ENCODE assay signal across 22 cellular contexts in the genomic region with DNA sequence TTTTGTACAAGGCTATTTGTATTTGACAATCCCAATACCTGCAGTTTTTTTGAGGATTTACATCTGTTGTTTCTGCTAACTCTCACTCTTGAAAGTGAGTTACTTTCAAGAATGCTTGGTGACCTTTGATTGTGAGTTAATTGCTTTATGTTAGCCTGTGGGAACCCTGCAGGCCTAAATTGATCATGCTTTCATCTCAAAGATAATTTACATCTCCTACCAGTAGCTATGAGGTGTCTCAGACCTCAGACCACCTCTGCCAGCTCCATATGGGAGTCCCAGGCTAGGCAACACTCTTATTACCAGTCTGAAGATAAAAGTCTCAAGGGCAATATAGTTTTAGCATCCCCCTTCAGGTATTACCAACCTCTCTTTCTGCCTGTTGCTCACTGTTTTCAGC.
DNase-seq lines count a peak whose midpoint lies in the region; ATAC-seq lines count a peak whose summit lies in the region.
"Had no signal": no experiment of that assay in that cellular context is flagged by ENCODE, and none has a peak within 500 bp of the region (broad histone marks: within the 10 kb centered on the region; RNA-seq: fewer than 3 reads in every experiment).

No MANE protein-coding gene starts in this region.

- no peak for DNase-seq in activated naive CD8-positive, alpha-beta T cell treated with anti-CD3 and anti-CD28 coated beads, Interleukin-2, amount 50 U/mL, for 24 hours
- DNase-seq in activated naive CD8-positive, alpha-beta T cell treated with anti-CD3 and anti-CD28 coated beads for 36 hours: no peak
- DNase-seq in NCI-H69 (lab: John Stamatoyannopoulos, UW) (peak; percentile 39), SK-N-DZ (ENCODE audit: low spot score) (peak; percentile 52), DMS53 treated with DMSO at 0.1 percent for 48 hours (lab: John Stamatoyannopoulos, UW; ENCODE audit: unreplicated experiment) (no peak), kidney glomerular epithelial cell (lab: John Stamatoyannopoulos, UW) (no peak)
- no peak for DNase-seq in stimulated activated naive CD8-positive, alpha-beta T cell treated with anti-CD3 and anti-CD28 coated beads, Interleukin-15, Interleukin-2, amounts not matched to agents 100 U/mL and 50 U/mL, for 24 hours
- no peak for DNase-seq in stimulated activated CD8-positive, alpha-beta memory T cell treated with anti-CD3 and anti-CD28 coated beads, Interleukin-4, amount 100 ng/mL, for 48 hours
- DNase-seq: 8988T; ACHN; BE2C; C1 segment of cervical spinal cord; CD4-positive, alpha-beta memory T cell; CD4-positive, CD25-positive, alpha-beta regulatory T cell; CD8-positive, alpha-beta memory T cell; COR-L47; DMS 273 treated with DMSO at 0.1 percent for 48 hours; DMS153; DMS53; DMS79 treated with DMSO at 0.1 percent for 48 hours; GF-D8 had no signal

- H3K27ac Mint-ChIP-seq in activated naive CD8-positive, alpha-beta T cell treated with anti-CD3 and anti-CD28 coated beads, Interleukin-2, amount 50 U/mL, for 24 hours: no peak overlapping the region
- H3K27ac Mint-ChIP-seq in activated naive CD8-positive, alpha-beta T cell treated with anti-CD3 and anti-CD28 coated beads for 36 hours: no peak overlapping the region
- H3K27ac Mint-ChIP-seq: CD14-positive monocyte; CD4-positive, CD25-positive, alpha-beta regulatory T cell; CD8-positive, alpha-beta memory T cell had no signal

- peak; percentile 69 for ATAC-seq in activated naive CD8-positive, alpha-beta T cell treated with anti-CD3 and anti-CD28 coated beads, Interleukin-2, amount 50 U/mL, for 24 hours
- peak; percentile 71 for ATAC-seq in stimulated activated naive CD8-positive, alpha-beta T cell treated with anti-CD3 and anti-CD28 coated beads, Interleukin-15, Interleukin-2, amounts not matched to agents 100 U/mL and 50 U/mL, for 24 hours

- no peaks in the 10 kb centered on the region for H3K9me3 Mint-ChIP-seq in activated naive CD8-positive, alpha-beta T cell treated with anti-CD3 and anti-CD28 coated beads, Interleukin-2, amount 50 U/mL, for 24 hours
- H3K9me3 Mint-ChIP-seq in activated naive CD8-positive, alpha-beta T cell treated with anti-CD3 and anti-CD28 coated beads for 36 hours: no peaks in the 10 kb centered on the region
- H3K9me3 Mint-ChIP-seq: CD4-positive, alpha-beta memory T cell; CD4-positive, CD25-positive, alpha-beta regulatory T cell; CD8-positive, alpha-beta memory T cell had no signal

- no peaks in the 10 kb centered on the region for H3K36me3 Mint-ChIP-seq in activated naive CD8-positive, alpha-beta T cell treated with anti-CD3 and anti-CD28 coated beads, Interleukin-2, amount 50 U/mL, for 24 hours (ENCODE audit: low read depth)
- H3K36me3 Mint-ChIP-seq in activated naive CD8-positive, alpha-beta T cell treated with anti-CD3 and anti-CD28 coated beads for 36 hours: peaks cover 32% of the 10 kb centered on the region
- H3K36me3 Mint-ChIP-seq: CD14-positive monocyte; CD4-positive, alpha-beta memory T cell; CD4-positive, CD25-positive, alpha-beta regulatory T cell had no signal

- no peaks in the 10 kb centered on the region for H3K27me3 Mint-ChIP-seq in activated naive CD8-positive, alpha-beta T cell treated with anti-CD3 and anti-CD28 coated beads, Interleukin-2, amount 50 U/mL, for 24 hours
- no peaks in the 10 kb centered on the region for H3K27me3 Mint-ChIP-seq in activated naive CD8-positive, alpha-beta T cell treated with anti-CD3 and anti-CD28 coated beads for 36 hours
- H3K27me3 Mint-ChIP-seq: CD4-positive, alpha-beta memory T cell; CD8-positive, alpha-beta memory T cell had no signal

- peaks cover 27% of the 10 kb centered on the region for H3K4me1 Mint-ChIP-seq in activated naive CD8-positive, alpha-beta T cell treated with anti-CD3 and anti-CD28 coated beads, Interleukin-2, amount 50 U/mL, for 24 hours
- H3K4me1 Mint-ChIP-seq in activated naive CD8-positive, alpha-beta T cell treated with anti-CD3 and anti-CD28 coated beads for 36 hours: peaks cover 52% of the 10 kb centered on the region
- H3K4me1 Mint-ChIP-seq: CD14-positive monocyte had no signal

- no peak overlapping the region for H3K4me3 Mint-ChIP-seq in activated naive CD8-positive, alpha-beta T cell treated with anti-CD3 and anti-CD28 coated beads, Interleukin-2, amount 50 U/mL, for 24 hours
- H3K4me3 Mint-ChIP-seq in activated naive CD8-positive, alpha-beta T cell treated with anti-CD3 and anti-CD28 coated beads for 36 hours: no peak overlapping the region
- H3K4me3 Mint-ChIP-seq: CD14-positive monocyte; CD4-positive, alpha-beta memory T cell; CD4-positive, CD25-positive, alpha-beta regulatory T cell; CD8-positive, alpha-beta memory T cell had no signal

Comparison
In these comparisons a context has a peak if more than half of its experiments do, and no peak if none do; other contexts are left out.
1. DNase-seq: peak in NCI-H69 (single experiment) and SK-N-DZ (single experiment); none in activated naive CD8-positive, alpha-beta T cell treated with anti-CD3 and anti-CD28 coated beads, Interleukin-2, amount 50 U/mL, for 24 hours (single experiment), activated naive CD8-positive, alpha-beta T cell treated with anti-CD3 and anti-CD28 coated beads for 36 hours (single experiment), stimulated activated naive CD8-positive, alpha-beta T cell treated with anti-CD3 and anti-CD28 coated beads, Interleukin-15, Interleukin-2, amounts not matched to agents 100 U/mL and 50 U/mL, for 24 hours (single experiment), DMS53 treated with DMSO at 0.1 percent for 48 hours (single experiment), kidney glomerular epithelial cell (single experiment) and stimulated activated CD8-positive, alpha-beta memory T cell treated with anti-CD3 and anti-CD28 coated beads, Interleukin-4, amount 100 ng/mL, for 48 hours (single experiment).